8 cellular contexts compared by ENCODE assay signal in genomic region chr10:110209926-110210662, GRCh38. TPM values are rescaled to one million over a fixed set of nuclear protein-coding genes. Genes with fewer than 3 reads are reported as not detected.
DNase-seq lines count a peak whose midpoint lies in the region; ATAC-seq and TF ChIP-seq lines count a peak whose summit lies in the region.

No MANE protein-coding gene starts in this region.

- peak overlapping the region; percentile 93 to 97 (median 96) for H3K4me3 Mint-ChIP-seq in nephron

- peaks cover 12% of the 10 kb centered on the region for H3K27me3 Mint-ChIP-seq in nephron (ENCODE audit: low read depth)

- H3K27ac ChIP-seq in MM.1S (ENCODE audit: low read length) (peak overlapping the region; percentile 86), urinary bladder (ENCODE audit: low read depth) (peak overlapping the region; percentile 93)

- H3K79me2 ChIP-seq in MM.1S (ENCODE audit: low read length): peaks cover 22% of the 10 kb centered on the region

- no peaks in the 10 kb centered on the region for H4K20me1 ChIP-seq in MM.1S (ENCODE audit: insufficient read depth, low read length)

- no peak for ATAC-seq in GM21619 (IDR thresholded peaks at IDR 0.05; ENCODE audit: unreplicated experiment)

- H3K4me2 ChIP-seq in MM.1S (ENCODE audit: low read depth, low read length): peak overlapping the region; percentile 79

- H3K27me3 ChIP-seq in MM.1S (replicated peaks; ENCODE audit: insufficient read depth, low read length): no peaks in the 10 kb centered on the region

- DNase-seq in DMS53 treated with DMSO at 0.1 percent for 48 hours (lab: John Stamatoyannopoulos, UW; ENCODE audit: unreplicated experiment): peak; percentile 34
- peak; percentile 54 for DNase-seq in MM.1S
- peak; percentile 61 for DNase-seq in activated T-helper 1 cell treated with Interleukin-2 at 50 U/mL for 16 hours (ENCODE audit: low read depth)
- peak; percentile 21 for DNase-seq in fibroblast of the aortic adventitia (ENCODE audit: low read depth)
- DNase-seq in NCI-H510A (lab: John Stamatoyannopoulos, UW): no peak

- H3K9ac ChIP-seq in MM.1S (ENCODE audit: low read length): peak overlapping the region; percentile 95

- no peaks in the 10 kb centered on the region for H3K36me3 ChIP-seq in MM.1S (replicated peaks; ENCODE audit: insufficient read depth, low read length)
- H3K36me3 ChIP-seq in urinary bladder (ENCODE audit: insufficient read depth): no peaks in the 10 kb centered on the region

- TF ChIP-seq CTCF in MM.1S (IDR thresholded peaks at IDR 0.05; ENCODE audit: low read length): no peak
- TF ChIP-seq CTCF in fibroblast of the aortic adventitia (IDR thresholded peaks at IDR 0.05; ENCODE audit: insufficient read depth, low read length): no peak
- TF ChIP-seq CTCF in nephron (IDR thresholded peaks at IDR 0.05; ENCODE audit: unreplicated experiment in 3 of 3): no peak

- H3K4me3 ChIP-seq in MM.1S (ENCODE audit: low read length) (peak overlapping the region; percentile 71), fibroblast of the aortic adventitia (ENCODE audit: low read depth, low read length) (peak overlapping the region; percentile 71), urinary bladder (ENCODE audit: low read depth, low read length) (peak overlapping the region; percentile 75)

- H3F3A ChIP-seq in MM.1S (ENCODE audit: insufficient read depth, low read length): peaks cover 49% of the 10 kb centered on the region

- H3K4me1 Mint-ChIP-seq in nephron: peaks cover 41% of the 10 kb centered on the region

- WGBS in urinary bladder: under 1% methylated on average over 62 of the region's 62 CpGs

- peak overlapping the region; percentile 73 for H2AFZ ChIP-seq in MM.1S (ENCODE audit: low read length)

- no peaks in the 10 kb centered on the region for H3K9me2 ChIP-seq in MM.1S (replicated peaks; ENCODE audit: insufficient read depth, low read length)

- H3K4me1 ChIP-seq in MM.1S (ENCODE audit: low read length) (peaks cover 38% of the 10 kb centered on the region), urinary bladder (ENCODE audit: insufficient read depth) (no peaks in the 10 kb centered on the region)

- peak overlapping the region; percentile 57 to 92 (median 84) for H3K27ac Mint-ChIP-seq in nephron

- H3K9me3 ChIP-seq in MM.1S (replicated peaks; ENCODE audit: insufficient read depth, low read length): no peaks in the 10 kb centered on the region

- no peaks in the 10 kb centered on the region for H3K36me3 Mint-ChIP-seq in nephron (ENCODE audit: low read depth)

- no peaks in the 10 kb centered on the region for H3K9me3 Mint-ChIP-seq in nephron

RNA-seq across cellular contexts. Expression of gene MXI1, which starts 2.7 kb away (rescaled TPM):
- 20.3 and 32.7 TPM in 2 replicates for total RNA-seq in fibroblast of the aortic adventitia (ENCODE audit: low replicate concordance)
- total RNA-seq in urinary bladder: 30.7 TPM
- polyA plus RNA-seq in urinary bladder: 51.6 TPM
